In the genomic region with DNA sequence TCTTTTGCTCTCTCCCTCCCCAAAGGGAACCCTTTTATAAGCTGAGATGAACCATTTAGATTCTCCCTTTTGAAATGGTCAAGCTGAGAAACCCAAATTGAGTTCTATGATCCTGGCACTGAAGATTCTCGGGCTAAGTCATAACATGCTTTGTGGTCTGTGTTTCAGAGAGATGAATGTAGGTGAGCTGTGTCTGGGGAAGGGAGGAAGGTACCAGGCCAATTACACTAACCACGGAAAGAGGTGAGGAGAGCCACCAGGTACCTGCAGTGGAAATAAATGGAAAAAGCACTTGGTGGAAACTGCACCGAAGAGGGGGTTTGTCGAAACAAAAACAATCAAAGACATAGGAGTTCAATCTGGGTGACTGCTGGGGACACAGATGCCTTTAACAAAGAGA, we compare ENCODE assay signal across 8 cellular contexts. TPM values are rescaled to one million over a fixed set of nuclear protein-coding genes. Genes with fewer than 3 reads are reported as not detected.
DNase-seq lines count a peak whose midpoint lies in the region; ATAC-seq and TF ChIP-seq lines count a peak whose summit lies in the region.

No MANE protein-coding gene starts in this region.

- ATAC-seq in right cardiac atrium (no peak), WTC11 (no peak), HG03045 (IDR thresholded peaks at IDR 0.05; ENCODE audit: unreplicated experiment) (no peak)

- intact Hi-C loops in right cardiac atrium (cut with DNase I) (no loop called here), cardiac septum (cut with DNase I) (loop anchor here (10.0 kb wide), 1 partner anchor 629 kb away; the partner anchor contains the start of gene CUL3)

- in situ Hi-C loops in KBM-7 (cut with MboI; ENCODE audit: low pct_unique_long_range_greater_than_20kb, low sequenced_read_pairs), result no loop called here

- H3K4me1 Mint-ChIP-seq in WTC11 (peaks cover 47% of the 10 kb centered on the region), mesothelial cell of epicardium (peaks cover 49% of the 10 kb centered on the region)

- CTCF ChIA-PET in WTC11 (lab: Charles Lee), result interaction anchor here (2.2 kb wide), 1 partner anchor 14 kb away, joined by 9 read pairs; no protein-coding TSS in a partner anchor

- H3K27ac Mint-ChIP-seq in WTC11 (peak overlapping the region; percentile 14; the same call in 1 of the 2 replicates), mesothelial cell of epicardium (peak overlapping the region; percentile 3)

- WGBS in right cardiac atrium, result 83% methylated on average over 4 of the region's 4 CpGs

- H3K4me3 ChIP-seq in right cardiac atrium (ENCODE audit: low read length), result peak overlapping the region; percentile 98

- H3K27ac ChIP-seq in right cardiac atrium (ENCODE audit: low read length), result peak overlapping the region; percentile 70

- H3K9me3 Mint-ChIP-seq in WTC11 (no peaks in the 10 kb centered on the region), mesothelial cell of epicardium (no peaks in the 10 kb centered on the region)

- no peak for TF ChIP-seq CTCF in WTC11 (IDR thresholded peaks at IDR 0.05)
- TF ChIP-seq CTCF in mesothelial cell of epicardium (IDR thresholded peaks at IDR 0.05; ENCODE audit: unreplicated experiment), result no peak

- no peaks in the 10 kb centered on the region for H3K27me3 ChIP-seq in right cardiac atrium (ENCODE audit: control insufficient read depth, insufficient read depth)

- H3K9me3 ChIP-seq in right cardiac atrium (ENCODE audit: control insufficient read depth, low read length), result no peaks in the 10 kb centered on the region

- H3K4me3 Mint-ChIP-seq in WTC11 (peak overlapping the region; percentile 16; the same call in 1 of the 2 replicates), mesothelial cell of epicardium (peak overlapping the region; percentile 20)

- no peak for DNase-seq in right cardiac atrium
- DNase-seq in cardiac septum (ENCODE audit: low spot score), result no peak
- DNase-seq in WTC11 (ENCODE audit: low spot score), result no peak
- DNase-seq in mesothelial cell of epicardium (ENCODE audit: low spot score in 2 of 2, unreplicated experiment in 2 of 2), result no peak
- DNase-seq in KBM-7, result no peak
- DNase-seq in AG08396 (ENCODE audit: low spot score), result no peak
- DNase-seq in activated CD4-positive, CD25-positive, alpha-beta regulatory T cell (lab: John Stamatoyannopoulos, UW), result no peak

- POLR2A ChIA-PET in WTC11 (lab: Charles Lee), result no interaction called here

- H3K4me1 ChIP-seq in right cardiac atrium (ENCODE audit: control insufficient read depth, insufficient read depth, low read length), result peaks cover 2% of the 10 kb centered on the region

- H3K27me3 Mint-ChIP-seq in WTC11 (ENCODE audit: low read depth) (no peaks in the 10 kb centered on the region; the same call in 1 of the 2 replicates), mesothelial cell of epicardium (ENCODE audit: low read depth) (no peaks in the 10 kb centered on the region)

- H3K36me3 Mint-ChIP-seq in WTC11 (peaks cover 19% of the 10 kb centered on the region), mesothelial cell of epicardium (peaks cover 15% of the 10 kb centered on the region)

TF ChIP-seq in WTC11, 78 proteins besides CTCF, POLR2A, EP300 and RAD21 (continues in another document):
- TF ChIP-seq NR3C1 (CRISPR knock-in tag; conservative IDR thresholded peaks at IDR 0.05; ENCODE audit: low read depth), result no peak
- TF ChIP-seq E2F1 (CRISPR knock-in tag; IDR thresholded peaks at IDR 0.05), result no peak
- no peak for TF ChIP-seq ZSCAN18 (CRISPR knock-in tag; IDR thresholded peaks at IDR 0.05)
- no peak for TF ChIP-seq RELA (CRISPR knock-in tag; IDR thresholded peaks at IDR 0.05; ENCODE audit: borderline replicate concordance)
- TF ChIP-seq SMAD3 (CRISPR knock-in tag; IDR thresholded peaks at IDR 0.05; ENCODE audit: borderline replicate concordance), result no peak
- no peak for TF ChIP-seq GTF2I (CRISPR knock-in tag; conservative IDR thresholded peaks at IDR 0.05)
- TF ChIP-seq, protein P1, sequence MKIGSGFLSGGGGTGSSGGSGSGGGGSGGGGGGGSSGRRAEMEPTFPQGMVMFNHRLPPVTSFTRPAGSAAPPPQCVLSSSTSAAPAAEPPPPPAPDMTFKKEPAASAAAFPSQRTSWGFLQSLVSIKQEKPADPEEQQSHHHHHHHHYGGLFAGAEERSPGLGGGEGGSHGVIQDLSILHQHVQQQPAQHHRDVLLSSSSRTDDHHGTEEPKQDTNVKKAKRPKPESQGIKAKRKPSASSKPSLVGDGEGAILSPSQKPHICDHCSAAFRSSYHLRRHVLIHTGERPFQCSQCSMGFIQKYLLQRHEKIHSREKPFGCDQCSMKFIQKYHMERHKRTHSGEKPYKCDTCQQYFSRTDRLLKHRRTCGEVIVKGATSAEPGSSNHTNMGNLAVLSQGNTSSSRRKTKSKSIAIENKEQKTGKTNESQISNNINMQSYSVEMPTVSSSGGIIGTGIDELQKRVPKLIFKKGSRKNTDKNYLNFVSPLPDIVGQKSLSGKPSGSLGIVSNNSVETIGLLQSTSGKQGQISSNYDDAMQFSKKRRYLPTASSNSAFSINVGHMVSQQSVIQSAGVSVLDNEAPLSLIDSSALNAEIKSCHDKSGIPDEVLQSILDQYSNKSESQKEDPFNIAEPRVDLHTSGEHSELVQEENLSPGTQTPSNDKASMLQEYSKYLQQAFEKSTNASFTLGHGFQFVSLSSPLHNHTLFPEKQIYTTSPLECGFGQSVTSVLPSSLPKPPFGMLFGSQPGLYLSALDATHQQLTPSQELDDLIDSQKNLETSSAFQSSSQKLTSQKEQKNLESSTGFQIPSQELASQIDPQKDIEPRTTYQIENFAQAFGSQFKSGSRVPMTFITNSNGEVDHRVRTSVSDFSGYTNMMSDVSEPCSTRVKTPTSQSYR (CRISPR knock-in tag; IDR thresholded peaks at IDR 0.05), result no peak
- no peak for TF ChIP-seq OVOL2 (CRISPR knock-in tag; IDR thresholded peaks at IDR 0.05; ENCODE audit: borderline replicate concordance)
- TF ChIP-seq, protein P2, sequence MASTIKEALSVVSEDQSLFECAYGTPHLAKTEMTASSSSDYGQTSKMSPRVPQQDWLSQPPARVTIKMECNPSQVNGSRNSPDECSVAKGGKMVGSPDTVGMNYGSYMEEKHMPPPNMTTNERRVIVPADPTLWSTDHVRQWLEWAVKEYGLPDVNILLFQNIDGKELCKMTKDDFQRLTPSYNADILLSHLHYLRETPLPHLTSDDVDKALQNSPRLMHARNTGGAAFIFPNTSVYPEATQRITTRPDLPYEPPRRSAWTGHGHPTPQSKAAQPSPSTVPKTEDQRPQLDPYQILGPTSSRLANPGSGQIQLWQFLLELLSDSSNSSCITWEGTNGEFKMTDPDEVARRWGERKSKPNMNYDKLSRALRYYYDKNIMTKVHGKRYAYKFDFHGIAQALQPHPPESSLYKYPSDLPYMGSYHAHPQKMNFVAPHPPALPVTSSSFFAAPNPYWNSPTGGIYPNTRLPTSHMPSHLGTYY (CRISPR knock-in tag; IDR thresholded peaks at IDR 0.05), result no peak
- TF ChIP-seq, protein P3, sequence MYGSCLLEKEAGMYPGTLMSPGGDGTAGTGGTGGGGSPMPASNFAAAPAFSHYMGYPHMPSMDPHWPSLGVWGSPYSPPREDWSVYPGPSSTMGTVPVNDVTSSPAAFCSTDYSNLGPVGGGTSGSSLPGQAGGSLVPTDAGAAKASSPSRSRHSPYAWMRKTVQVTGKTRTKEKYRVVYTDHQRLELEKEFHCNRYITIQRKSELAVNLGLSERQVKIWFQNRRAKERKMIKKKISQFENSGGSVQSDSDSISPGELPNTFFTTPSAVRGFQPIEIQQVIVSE (CRISPR knock-in tag; IDR thresholded peaks at IDR 0.05; ENCODE audit: borderline replicate concordance), result no peak
- TF ChIP-seq ETV6 (CRISPR knock-in tag; IDR thresholded peaks at IDR 0.05), result no peak
- TF ChIP-seq, protein P4, sequence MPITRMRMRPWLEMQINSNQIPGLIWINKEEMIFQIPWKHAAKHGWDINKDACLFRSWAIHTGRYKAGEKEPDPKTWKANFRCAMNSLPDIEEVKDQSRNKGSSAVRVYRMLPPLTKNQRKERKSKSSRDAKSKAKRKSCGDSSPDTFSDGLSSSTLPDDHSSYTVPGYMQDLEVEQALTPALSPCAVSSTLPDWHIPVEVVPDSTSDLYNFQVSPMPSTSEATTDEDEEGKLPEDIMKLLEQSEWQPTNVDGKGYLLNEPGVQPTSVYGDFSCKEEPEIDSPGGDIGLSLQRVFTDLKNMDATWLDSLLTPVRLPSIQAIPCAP (CRISPR knock-in tag; IDR thresholded peaks at IDR 0.05), result no peak
- TF ChIP-seq, protein P5, sequence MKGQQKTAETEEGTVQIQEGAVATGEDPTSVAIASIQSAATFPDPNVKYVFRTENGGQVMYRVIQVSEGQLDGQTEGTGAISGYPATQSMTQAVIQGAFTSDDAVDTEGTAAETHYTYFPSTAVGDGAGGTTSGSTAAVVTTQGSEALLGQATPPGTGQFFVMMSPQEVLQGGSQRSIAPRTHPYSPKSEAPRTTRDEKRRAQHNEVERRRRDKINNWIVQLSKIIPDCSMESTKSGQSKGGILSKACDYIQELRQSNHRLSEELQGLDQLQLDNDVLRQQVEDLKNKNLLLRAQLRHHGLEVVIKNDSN (CRISPR knock-in tag; IDR thresholded peaks at IDR 0.05), result no peak

RNA-seq across cellular contexts. Expression of gene MRPL44, which starts 1.0 kb away (rescaled TPM):
- total RNA-seq in right cardiac atrium, result 10 to 100 TPM; 22.0 to 31.8 (median 30.4) TPM
- polyA plus RNA-seq in right cardiac atrium, result 34.9 TPM
- 34.2 TPM for total RNA-seq in cardiac septum
- total RNA-seq in WTC11 (2021), result 47.6 to 55.3 TPM (median 50.5 TPM) in 3 replicates
- 25.8 to 27.6 TPM (median 27.3 TPM) in 3 replicates for total RNA-seq in mesothelial cell of epicardium

RNA-seq across cellular contexts. Expression of gene WDFY1, which starts 11.1 kb away (rescaled TPM):
- total RNA-seq in right cardiac atrium, result 10 to 100 TPM; 15.0 to 21.2 (median 17.5) TPM
- 10.7 TPM for polyA plus RNA-seq in right cardiac atrium
- 16.4 TPM for total RNA-seq in cardiac septum
- total RNA-seq in WTC11 (2021), result 63.7 to 67.3 TPM (median 66.0 TPM) in 3 replicates
- 45.1 to 50.1 TPM (median 46.2 TPM) in 3 replicates for total RNA-seq in mesothelial cell of epicardium
